In the genomic region with DNA sequence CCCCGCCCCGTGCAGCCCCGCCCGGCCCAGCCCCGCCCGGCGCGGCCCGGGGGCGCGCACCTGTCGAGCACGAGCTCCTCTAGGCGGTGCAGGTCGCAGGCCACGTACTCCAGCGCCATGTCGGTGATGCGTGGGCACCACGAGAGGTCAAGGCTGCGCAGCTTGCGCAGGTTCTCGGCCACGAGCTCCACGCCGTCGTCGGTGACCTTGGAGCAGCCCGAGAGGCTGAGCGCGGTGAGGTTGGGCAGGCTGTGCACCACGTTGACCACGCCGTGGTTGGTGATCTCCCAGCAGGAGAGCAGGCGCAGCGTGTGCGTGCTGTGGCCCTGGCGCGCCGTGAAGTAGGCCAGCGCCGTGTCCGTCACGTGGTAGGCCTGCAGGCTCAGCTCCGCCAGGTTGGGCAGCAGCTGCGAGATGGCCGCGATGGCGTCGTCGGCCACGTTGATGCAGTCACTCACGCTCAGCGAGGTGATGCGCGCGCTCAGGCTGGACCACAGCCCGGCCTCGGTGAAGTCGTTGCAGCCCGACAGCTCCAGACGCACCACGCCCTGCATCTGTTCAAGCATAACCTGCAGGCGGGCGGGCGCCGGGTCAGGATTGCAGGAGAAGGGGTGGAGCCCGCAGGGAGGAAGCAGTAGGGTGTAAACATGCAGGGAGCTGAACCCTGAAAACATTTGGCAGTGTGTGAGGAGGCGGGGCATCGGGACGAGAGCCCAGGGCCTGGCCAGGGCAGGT, we compare ENCODE assay signal across 9 cellular contexts. TPM values are rescaled to one million over a fixed set of nuclear protein-coding genes. Genes with fewer than 3 reads are reported as not detected.
A peak's percentile ranks its signal among the peaks of the same experiment; 100 is the strongest.
DNase-seq lines count a peak whose midpoint lies in the region; ATAC-seq, FAIRE-seq and TF ChIP-seq lines count a peak whose summit lies in the region.
"Had no signal": no experiment of that assay in that cellular context is flagged by ENCODE, and none has a peak within 500 bp of the region (broad histone marks: within the 10 kb centered on the region; RNA-seq: fewer than 3 reads in every experiment).

No MANE protein-coding gene starts in this region.

- no peak overlapping the region for H3K4me3 ChIP-seq in endothelial cell of umbilical vein (replicated peaks in 1 of 3; ENCODE audit: insufficient read depth in 1 of 3, low read depth in 1 of 3, low read length in 3 of 3)
- H3K4me3 ChIP-seq in small intestine (ENCODE audit: low read depth in 1 of 2, low read length in 2 of 2) = peak overlapping the region; percentile 19 to 28
- H3K4me3 ChIP-seq in BE2C (ENCODE audit: low read depth, low read length) = no peak overlapping the region

- peaks cover 32 to 39% of the 10 kb centered on the region in 2 experiments for H3K27me3 ChIP-seq in endothelial cell of umbilical vein (ENCODE audit: control insufficient read depth in 2 of 2, insufficient read depth in 2 of 2, low read length in 2 of 2)
- peaks cover 3 to 7% of the 10 kb centered on the region in 2 donors for H3K27me3 ChIP-seq in small intestine (ENCODE audit: control insufficient read depth in 2 of 2, insufficient read depth in 2 of 2, low read length in 2 of 2)
- H3K27me3 ChIP-seq in BE2C = no peaks in the 10 kb centered on the region

- no peak overlapping the region for H2AFZ ChIP-seq in endothelial cell of umbilical vein (ENCODE audit: low read depth, low read length)

- DNase-seq in DMS79 (lab: John Stamatoyannopoulos, UW) (peak; percentile 94), NCI-H1417 (lab: John Stamatoyannopoulos, UW) (peak; percentile 86 to 96 (median 94)), endothelial cell of umbilical vein (ENCODE audit: low read depth, low spot score) (no peak), small intestine (peak; percentile 90), BE2C (no peak), putamen (ENCODE audit: low spot score) (no peak)
- peak; percentile 79 for DNase-seq in activated CD4-positive, alpha-beta T cell treated with anti-CD3 and anti-CD28 coated beads for 48 hours
- DNase-seq: heart left ventricle had no signal

- no peaks in the 10 kb centered on the region for H3K4me1 ChIP-seq in endothelial cell of umbilical vein (ENCODE audit: control insufficient read depth, extremely low read depth, insufficient read depth, low read length)
- peaks cover 0 to 3% of the 10 kb centered on the region in 2 donors for H3K4me1 ChIP-seq in small intestine (ENCODE audit: control insufficient read depth in 2 of 2, insufficient read depth in 1 of 2, low read depth in 1 of 2, low read length in 1 of 2)
- no peaks in the 10 kb centered on the region for H3K4me1 ChIP-seq in BE2C

- no peaks in the 10 kb centered on the region for H3K9me3 ChIP-seq in endothelial cell of umbilical vein (replicated peaks; ENCODE audit: control insufficient read depth, insufficient read depth, low read length)
- no peaks in the 10 kb centered on the region for H3K9me3 ChIP-seq in small intestine (ENCODE audit: control insufficient read depth, low read depth)
- H3K9me3 ChIP-seq in BE2C = no peaks in the 10 kb centered on the region
- H3K9me3 ChIP-seq: heart left ventricle had no signal

- intact Hi-C loops in endothelial cell of umbilical vein (cut with micrococcal nuclease) = no loop called here

- H3K36me3 ChIP-seq in endothelial cell of umbilical vein (ENCODE audit: control insufficient read depth in 2 of 2, extremely low read depth in 1 of 2, insufficient read depth in 2 of 2, low read length in 2 of 2) = no peaks in the 10 kb centered on the region
- no peaks in the 10 kb centered on the region for H3K36me3 ChIP-seq in small intestine (ENCODE audit: control insufficient read depth in 2 of 2, insufficient read depth in 2 of 2, low read length in 2 of 2)
- peaks cover 9% of the 10 kb centered on the region for H3K36me3 ChIP-seq in BE2C
- H3K36me3 ChIP-seq: heart left ventricle had no signal

- H4K20me1 ChIP-seq in endothelial cell of umbilical vein (replicated peaks; ENCODE audit: control insufficient read depth, extremely low read depth, insufficient read depth, low read length) = no peaks in the 10 kb centered on the region

- BruUV-seq in endothelial cell of umbilical vein (replicated peaks; lab: Mats Ljungman, UMichigan) = no TSS peak

- no peak overlapping the region for H3K9ac ChIP-seq in endothelial cell of umbilical vein (replicated peaks; ENCODE audit: extremely low read depth, insufficient read depth, low read length)

- ATAC-seq in GM18519 (IDR thresholded peaks at IDR 0.05; ENCODE audit: low FRiP score, unreplicated experiment) = no peak

- POLR2A ChIA-PET in endothelial cell of umbilical vein (lab: Charles Lee) = no interaction called here

- TF ChIP-seq CTCF in endothelial cell of umbilical vein (IDR thresholded peaks at IDR 0.05; ENCODE audit: extremely low read depth in 1 of 2, insufficient read depth in 1 of 2, low read depth in 1 of 2, low read length in 2 of 2) = no peak
- no peak for TF ChIP-seq CTCF in BE2C (IDR thresholded peaks at IDR 0.05; ENCODE audit: low read depth, low read length)

- no peak overlapping the region for H3K4me2 ChIP-seq in endothelial cell of umbilical vein (ENCODE audit: insufficient read depth, low read length)

- no peak overlapping the region for H3K27ac ChIP-seq in endothelial cell of umbilical vein (ENCODE audit: insufficient read depth, low read depth, low read length)
- H3K27ac ChIP-seq in small intestine (ENCODE audit: low read depth in 1 of 2, low read length in 1 of 2) = peak overlapping the region in 1 of 2 donors; percentile 87
- H3K27ac ChIP-seq: heart left ventricle had no signal

- FAIRE-seq in endothelial cell of umbilical vein (lab: Jason Lieb, UNC) (no peak), small intestine (lab: Jason Lieb, UNC) (no peak)

- H3K79me2 ChIP-seq in endothelial cell of umbilical vein (ENCODE audit: control insufficient read depth, insufficient read depth, low read length) = no peaks in the 10 kb centered on the region

- H3K9me1 ChIP-seq in endothelial cell of umbilical vein (replicated peaks; ENCODE audit: control insufficient read depth, extremely low read depth, insufficient read depth, low read length) = no peaks in the 10 kb centered on the region

- dilution Hi-C loops in endothelial cell of umbilical vein (cut with MboI; ENCODE audit: extremely low pct_ligation_motif_present, low sequenced_read_pairs) = no loop called here

- no peak for TF ChIP-seq POLR2A in endothelial cell of umbilical vein (IDR thresholded peaks at IDR 0.05; ENCODE audit: low read depth, low read length)

- CTCF ChIA-PET in endothelial cell of umbilical vein (lab: Charles Lee) = interaction anchor here (0.9 kb wide), 1 partner anchor 8 kb away, joined by 3 read pairs; no protein-coding TSS in a partner anchor

- WGBS in small intestine, 3 donors = 0 to 2% (median 1%) methylated on average over 60 to 71 of the region's 71 CpGs

RNA-seq across cellular contexts. Expression of gene WDR24, which starts 5.3 kb away (rescaled TPM):
- 9.9 and 11.2 TPM in 2 replicates for total RNA-seq in endothelial cell of umbilical vein
- 9.9 and 14.1 TPM in 2 replicates for polyA plus RNA-seq in endothelial cell of umbilical vein
- 3.2 and 5.1 TPM in 2 replicates for polyA plus RNA-seq in endothelial cell of umbilical vein (2011; cell fraction: cytosol; rRNA removed)
- polyA plus RNA-seq in endothelial cell of umbilical vein (2011; cell fraction: nucleus; rRNA removed) = 15.8 and 15.9 TPM in 2 replicates
- polyA plus RNA-seq in endothelial cell of umbilical vein (2012) = 5.3 and 9.4 TPM in 2 replicates
- 5.3 and 6.6 TPM in 2 replicates for polyA minus RNA-seq in endothelial cell of umbilical vein
- polyA minus RNA-seq in endothelial cell of umbilical vein (2011; cell fraction: cytosol; rRNA and poly(A)+ RNA removed) = 10.2 TPM
- 5.1 and 9.5 TPM in 2 replicates for polyA minus RNA-seq in endothelial cell of umbilical vein (2011; cell fraction: nucleus; rRNA and poly(A)+ RNA removed)
- 1 to 10 TPM; 5.4 to 9.8 (median 8.9) TPM for polyA plus RNA-seq in small intestine
- polyA plus RNA-seq in BE2C (2012; ENCODE audit: insufficient read depth, insufficient read length, low read depth) = 67.0 TPM

RNA-seq across cellular contexts. Expression of gene FBXL16, which starts 10.1 kb away (rescaled TPM):
- 0.22 TPM in 1 of 2 replicates, not detected in the other for total RNA-seq in endothelial cell of umbilical vein
- 0.07 and 0.18 TPM in 2 replicates for polyA plus RNA-seq in endothelial cell of umbilical vein
- 0.07 and 0.08 TPM in 2 replicates for polyA plus RNA-seq in endothelial cell of umbilical vein (2011; cell fraction: cytosol; rRNA removed)
- polyA plus RNA-seq in endothelial cell of umbilical vein (2011; cell fraction: nucleus; rRNA removed) = 0.04 and 0.06 TPM in 2 replicates
- 0.79 and 1.7 TPM in 2 replicates for polyA plus RNA-seq in endothelial cell of umbilical vein (2012)
- polyA minus RNA-seq in endothelial cell of umbilical vein = not detected in 2 replicates
- 18.2 TPM for polyA minus RNA-seq in endothelial cell of umbilical vein (2011; cell fraction: cytosol; rRNA and poly(A)+ RNA removed)
- polyA minus RNA-seq in endothelial cell of umbilical vein (2011; cell fraction: nucleus; rRNA and poly(A)+ RNA removed) = 0.24 TPM in 1 of 2 replicates, not detected in the other
- 1 to 10 TPM in 2 of 3 donors, under 1 TPM in 1; 0.81 to 3.4 (median 1.3) TPM for polyA plus RNA-seq in small intestine
- polyA plus RNA-seq in BE2C (2012; ENCODE audit: insufficient read depth, insufficient read length, low read depth) = 94.6 TPM

RNA-seq across cellular contexts. Expression of gene JMJD8, which starts 11.4 kb away (rescaled TPM):
- 53.4 and 55.1 TPM in 2 replicates for total RNA-seq in endothelial cell of umbilical vein
- polyA plus RNA-seq in endothelial cell of umbilical vein (102 and 125 TPM in 2 replicates), small intestine (10 to 100 TPM; 23.0 to 46.2 (median 23.2) TPM)
- polyA plus RNA-seq in endothelial cell of umbilical vein (2011; cell fraction: cytosol; rRNA removed) = 71.3 and 81.4 TPM in 2 replicates
- polyA plus RNA-seq in endothelial cell of umbilical vein (2011; cell fraction: nucleus; rRNA removed) = 67.1 and 67.6 TPM in 2 replicates
- 43.1 and 49.7 TPM in 2 replicates for polyA plus RNA-seq in endothelial cell of umbilical vein (2012)
- 29.4 and 32.9 TPM in 2 replicates for polyA minus RNA-seq in endothelial cell of umbilical vein
- polyA minus RNA-seq in endothelial cell of umbilical vein (2011; cell fraction: cytosol; rRNA and poly(A)+ RNA removed) = 23.2 TPM
- polyA minus RNA-seq in endothelial cell of umbilical vein (2011; cell fraction: nucleus; rRNA and poly(A)+ RNA removed) = 12.4 and 19.0 TPM in 2 replicates
- 327 TPM for polyA plus RNA-seq in BE2C (2012; ENCODE audit: insufficient read depth, insufficient read length, low read depth)

RNA-seq across cellular contexts. Expression of gene STUB1, which starts 15.3 kb away (rescaled TPM):
- total RNA-seq in endothelial cell of umbilical vein = 105 and 107 TPM in 2 replicates
- polyA plus RNA-seq in endothelial cell of umbilical vein (147 and 152 TPM in 2 replicates), small intestine (100 to 1,000 TPM; 115 to 122 (median 121) TPM)
- polyA plus RNA-seq in endothelial cell of umbilical vein (2011; cell fraction: cytosol; rRNA removed) = 109 and 119 TPM in 2 replicates
- 112 and 120 TPM in 2 replicates for polyA plus RNA-seq in endothelial cell of umbilical vein (2011; cell fraction: nucleus; rRNA removed)
- 86.9 and 118 TPM in 2 replicates for polyA plus RNA-seq in endothelial cell of umbilical vein (2012)
- polyA minus RNA-seq in endothelial cell of umbilical vein = 49.2 and 60.1 TPM in 2 replicates
- 29.9 TPM for polyA minus RNA-seq in endothelial cell of umbilical vein (2011; cell fraction: cytosol; rRNA and poly(A)+ RNA removed)
- 13.8 and 18.4 TPM in 2 replicates for polyA minus RNA-seq in endothelial cell of umbilical vein (2011; cell fraction: nucleus; rRNA and poly(A)+ RNA removed)
- polyA plus RNA-seq in BE2C (2012; ENCODE audit: insufficient read depth, insufficient read length, low read depth) = 418 TPM

RNA-seq across cellular contexts. Expression of gene METRN, which starts 19.4 kb away (rescaled TPM):
- total RNA-seq in endothelial cell of umbilical vein = 14.1 and 16.1 TPM in 2 replicates
- 10.0 and 23.4 TPM in 2 replicates for polyA plus RNA-seq in endothelial cell of umbilical vein
- polyA plus RNA-seq in endothelial cell of umbilical vein (2011; cell fraction: cytosol; rRNA removed) = 4.0 and 12.5 TPM in 2 replicates
- 5.6 and 7.0 TPM in 2 replicates for polyA plus RNA-seq in endothelial cell of umbilical vein (2011; cell fraction: nucleus; rRNA removed)
- polyA plus RNA-seq in endothelial cell of umbilical vein (2012) = 8.6 and 24.8 TPM in 2 replicates
- polyA minus RNA-seq in endothelial cell of umbilical vein = 5.5 and 6.7 TPM in 2 replicates
- 11.3 TPM for polyA minus RNA-seq in endothelial cell of umbilical vein (2011; cell fraction: cytosol; rRNA and poly(A)+ RNA removed)
- polyA minus RNA-seq in endothelial cell of umbilical vein (2011; cell fraction: nucleus; rRNA and poly(A)+ RNA removed) = 1.1 and 3.7 TPM in 2 replicates
- 10 to 100 TPM in 2 of 3 donors, 1 to 10 TPM in 1; 4.9 to 14.1 (median 11.5) TPM for polyA plus RNA-seq in small intestine
- polyA plus RNA-seq in BE2C (2012; ENCODE audit: insufficient read depth, insufficient read length, low read depth) = 294 TPM

Comparison
In these comparisons a context has a peak if more than half of its experiments do, and no peak if none do; other contexts are left out.
1. DNase-seq: peak in DMS79 (single experiment), NCI-H1417 (3 of 3), activated CD4-positive, alpha-beta T cell treated with anti-CD3 and anti-CD28 coated beads for 48 hours (single experiment) and small intestine (single experiment); none in endothelial cell of umbilical vein (single experiment), BE2C (single experiment) and putamen (single experiment).
2. H3K4me3 ChIP-seq: peak in small intestine (2 of 2); none in endothelial cell of umbilical vein (0 of 3) and BE2C (single experiment).